Comparison of ENCODE assay signal across 10 cellular contexts in the genomic region with DNA sequence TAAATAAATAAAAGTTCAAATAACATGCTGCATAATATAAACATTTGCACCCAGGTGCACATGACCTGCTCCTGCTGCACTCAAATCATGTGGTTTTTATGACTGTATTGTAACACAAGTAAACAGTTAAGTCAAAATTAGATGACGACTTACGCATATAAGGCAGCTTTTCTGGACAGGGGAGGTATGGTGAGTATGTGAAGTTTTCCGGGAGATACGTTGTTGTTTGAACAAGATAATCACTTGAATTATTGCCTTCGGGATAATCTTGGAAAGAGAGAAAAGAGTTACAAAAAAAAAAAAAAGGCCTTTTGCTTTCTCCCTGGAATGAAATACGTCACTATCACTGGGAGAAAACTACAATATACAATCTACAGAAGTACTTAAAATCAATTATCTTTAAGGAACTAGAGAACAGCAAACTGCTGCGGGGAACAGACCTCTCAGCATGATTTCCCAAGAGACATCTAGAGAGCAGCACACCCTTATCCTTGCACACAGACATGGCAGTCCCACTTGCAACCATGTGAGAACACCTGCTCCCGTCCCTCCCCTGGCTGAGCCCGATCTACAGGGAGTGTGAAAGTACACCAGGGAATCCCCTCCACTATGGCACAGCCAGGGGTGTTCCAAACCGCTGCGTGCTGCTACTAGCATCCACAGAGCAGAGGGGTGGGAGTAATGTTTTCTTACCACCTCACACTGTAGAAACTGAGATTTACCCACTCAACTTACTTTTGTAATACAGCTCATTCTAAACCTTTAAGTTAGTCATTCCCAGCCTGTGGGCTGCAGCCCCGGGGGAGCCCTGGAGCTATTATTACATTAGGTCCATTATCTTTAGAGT. TPM values are rescaled to one million over a fixed set of nuclear protein-coding genes. Genes with fewer than 3 reads are reported as not detected.
DNase-seq lines count a peak whose midpoint lies in the region; ATAC-seq and TF ChIP-seq lines count a peak whose summit lies in the region.
"Had no signal": no experiment of that assay in that cellular context is flagged by ENCODE, and none has a peak within 500 bp of the region (broad histone marks: within the 10 kb centered on the region; RNA-seq: fewer than 3 reads in every experiment).

No MANE protein-coding gene starts in this region.

- H3K9me3 Mint-ChIP-seq in naive thymus-derived CD8-positive, alpha-beta T cell = no peaks in the 10 kb centered on the region

- peak overlapping the region in 2 of 10 donors; percentile 29 to 31 for H3K27ac Mint-ChIP-seq in naive thymus-derived CD8-positive, alpha-beta T cell

- no peaks in the 10 kb centered on the region for H3K9me3 ChIP-seq in sigmoid colon

- no peaks in the 10 kb centered on the region for H3K4me1 ChIP-seq in sigmoid colon

- H3K36me3 ChIP-seq in sigmoid colon = no peaks in the 10 kb centered on the region

- DNase-seq in GM12864 (ENCODE audit: low read depth) (peak; percentile 76), sigmoid colon (no peak), AG08396 (ENCODE audit: low spot score) (no peak)
- DNase-seq in activated CD8-positive, alpha-beta memory T cell treated with anti-CD3 and anti-CD28 coated beads, Interleukin-2, amount 50 U/mL, for 48 hours = peak; percentile 62
- DNase-seq in stimulated activated CD4-positive, alpha-beta T cell treated with anti-CD3 and anti-CD28 coated beads, Interleukin-4, amount 100 ng/mL, for 48 hours (ENCODE audit: low read depth in 2 of 2) = peak; percentile 12 to 44
- DNase-seq in naive thymus-derived CD8-positive, alpha-beta T cell = no peak

- no peaks in the 10 kb centered on the region for H3K27me3 ChIP-seq in sigmoid colon

- H3K4me3 Mint-ChIP-seq in naive thymus-derived CD8-positive, alpha-beta T cell = peak overlapping the region in 1 of 10 donors; percentile 9
- H3K4me3 Mint-ChIP-seq: brain had no signal

- WGBS in sigmoid colon, 2 donors = 21 to 54% methylated on average over 12 of the region's 12 CpGs

- POLR2A ChIA-PET in naive thymus-derived CD8-positive, alpha-beta T cell (lab: Charles Lee) = no interaction called here

- intact Hi-C loops in sigmoid colon (cut with DNase I) = no loop called here

- H3K4me3 ChIP-seq in GM12864 (ENCODE audit: low read depth, low read length) (peak overlapping the region; percentile 31), sigmoid colon (no peak overlapping the region)

- H3K36me3 Mint-ChIP-seq in naive thymus-derived CD8-positive, alpha-beta T cell = no peaks in the 10 kb centered on the region

- H3K27ac ChIP-seq in sigmoid colon = no peak overlapping the region
- H3K27ac ChIP-seq: HL-60 had no signal

- no peak for TF ChIP-seq EP300 in sigmoid colon (IDR thresholded peaks at IDR 0.05)

- ATAC-seq in GM21360 (IDR thresholded peaks at IDR 0.05; ENCODE audit: unreplicated experiment) (peak; percentile 78), HG03460 (IDR thresholded peaks at IDR 0.05; ENCODE audit: unreplicated experiment) (peak; percentile 80)
- ATAC-seq in naive thymus-derived CD8-positive, alpha-beta T cell = no peak

- no peak for TF ChIP-seq CTCF in GM12864 (IDR thresholded peaks at IDR 0.05; ENCODE audit: low read depth, low read length, missing control alignments)
- TF ChIP-seq CTCF in sigmoid colon (IDR thresholded peaks at IDR 0.05) = no peak

- no peak for TF ChIP-seq POLR2A in sigmoid colon (IDR thresholded peaks at IDR 0.05)

- peaks cover 5 to 11% (median 7%) of the 10 kb centered on the region in 5 donors for H3K27me3 Mint-ChIP-seq in naive thymus-derived CD8-positive, alpha-beta T cell

- H3K4me1 Mint-ChIP-seq in naive thymus-derived CD8-positive, alpha-beta T cell = peaks cover 0 to 16% (median 2%) of the 10 kb centered on the region in 4 donors

RNA-seq across cellular contexts. Expression of gene B4GALT6, which starts 26.3 kb away (rescaled TPM):
- under 1 TPM in 1 of 2 experiments, not detected in 1; 0.47 TPM for total RNA-seq in naive thymus-derived CD8-positive, alpha-beta T cell
- polyA plus RNA-seq in naive thymus-derived CD8-positive, alpha-beta T cell = under 1 TPM in 2 of 3 donors, not detected in 1; 0.17 to 0.20 TPM
- 1 to 10 TPM; 4.6 to 7.8 (median 5.0) TPM for total RNA-seq in sigmoid colon
- polyA plus RNA-seq in sigmoid colon = 1 to 10 TPM in 2 of 3 donors, not detected in 1; 1.2 to 2.5 TPM

Comparison
In these comparisons a context has a peak if more than half of its experiments do, and no peak if none do; other contexts are left out.
1. DNase-seq: peak in GM12864 (single experiment), activated CD8-positive, alpha-beta memory T cell treated with anti-CD3 and anti-CD28 coated beads, Interleukin-2, amount 50 U/mL, for 48 hours (single experiment) and stimulated activated CD4-positive, alpha-beta T cell treated with anti-CD3 and anti-CD28 coated beads, Interleukin-4, amount 100 ng/mL, for 48 hours (2 of 2); none in naive thymus-derived CD8-positive, alpha-beta T cell (0 of 10), sigmoid colon (single experiment) and AG08396 (single experiment).
2. ATAC-seq: peak in GM21360 (single experiment) and HG03460 (single experiment); none in naive thymus-derived CD8-positive, alpha-beta T cell (0 of 2).